ENCODE assay signal across 10 cellular contexts in genomic region chr11:75781831-75782230, GRCh38.
"Had no signal": no experiment of that assay in that cellular context is flagged by ENCODE, and none has a peak within 500 bp of the region (broad histone marks: within the 10 kb centered on the region; RNA-seq: fewer than 3 reads in every experiment).

No MANE protein-coding gene starts in this region.

- H3K4me3 Mint-ChIP-seq: GM23338, H9, HFFc6 had no signal

- DNase-seq: H9, HFFc6, IMR-90, KG1 had no signal

- ATAC-seq: GM23338, HCT116, K562 had no signal

- H2AFZ ChIP-seq: GM23338 had no signal

- FAIRE-seq: H1, H54, K562 had no signal

- H3K4me1 Mint-ChIP-seq: GM23338 had no signal

- H3K4me2 ChIP-seq: GM23338 had no signal

- H3K4me3 ChIP-seq: GM23338, K562 had no signal

- H3K27ac ChIP-seq: HL-60 had no signal

- H3K9me3 Mint-ChIP-seq: GM23338, H9, HFFc6 had no signal
